ENCODE assay signal across 12 cellular contexts in genomic region chr13:24348797-24349515, GRCh38.
DNase-seq lines count a peak whose midpoint lies in the region; ATAC-seq and TF ChIP-seq lines count a peak whose summit lies in the region.
"Had no signal": no experiment of that assay in that cellular context is flagged by ENCODE, and none has a peak within 500 bp of the region (broad histone marks: within the 10 kb centered on the region; RNA-seq: fewer than 3 reads in every experiment).

No MANE protein-coding gene starts in this region.

- H3K36me3 ChIP-seq in duodenal mucosa (ENCODE audit: control insufficient read depth in 1 of 2, insufficient read depth in 2 of 2, low read length in 2 of 2), result no peaks in the 10 kb centered on the region
- no peaks in the 10 kb centered on the region for H3K36me3 ChIP-seq in mucosa of rectum (ENCODE audit: control insufficient read depth in 2 of 2, insufficient read depth in 2 of 2, low read length in 2 of 2)

- H3K4me3 ChIP-seq in duodenal mucosa (ENCODE audit: low read depth in 1 of 2, low read length in 2 of 2), result peak overlapping the region; percentile 22 to 40
- peak overlapping the region; percentile 55 to 66 for H3K4me3 ChIP-seq in mucosa of rectum (ENCODE audit: low read length in 2 of 2)

- peaks cover 11 to 21% of the 10 kb centered on the region in 2 donors for H3K4me1 ChIP-seq in duodenal mucosa (ENCODE audit: control insufficient read depth in 1 of 2, insufficient read depth in 2 of 2, low read length in 2 of 2)
- peaks cover 34 to 38% of the 10 kb centered on the region in 2 donors for H3K4me1 ChIP-seq in mucosa of rectum (ENCODE audit: control insufficient read depth in 2 of 2, insufficient read depth in 2 of 2, low read length in 2 of 2)

- ATAC-seq in GM19324 (IDR thresholded peaks at IDR 0.05; ENCODE audit: low FRiP score, unreplicated experiment) (no peak), GM21717 (IDR thresholded peaks at IDR 0.05; ENCODE audit: unreplicated experiment) (no peak)

- CTCF ChIA-PET in HEK293T (lab: Yijun Ruan, JAX), result no interaction called here

- H3K27me3 ChIP-seq in duodenal mucosa (ENCODE audit: control insufficient read depth in 1 of 2, insufficient read depth in 2 of 2, low read length in 2 of 2) (no peaks in the 10 kb centered on the region), mucosa of rectum (ENCODE audit: control insufficient read depth in 2 of 2, insufficient read depth in 2 of 2, low read length in 2 of 2) (no peaks in the 10 kb centered on the region)

- peak overlapping the region; percentile 93 for H3K27ac ChIP-seq in duodenal mucosa (ENCODE audit: low read depth, low read length)
- H3K27ac ChIP-seq in mucosa of rectum (ENCODE audit: low read depth in 2 of 2, low read length in 2 of 2), result peak overlapping the region; percentile 99 to 100

- DNase-seq in DMS153 (lab: John Stamatoyannopoulos, UW) (peak; percentile 96), NCI-H2029 treated with DMSO at 0.1 percent for 48 hours (lab: John Stamatoyannopoulos, UW) (peak; percentile 57), DMS114 treated with DMSO at 0.1 percent for 48 hours (lab: John Stamatoyannopoulos, UW; ENCODE audit: unreplicated experiment) (no peak), HEK293T (ENCODE audit: extremely low spot score) (no peak)
- DNase-seq: activated CD4-positive, alpha-beta T cell treated with anti-CD3 and anti-CD28 coated beads for 1 hour; activated T-cell treated with anti-CD3 and anti-CD28 coated beads, Interleukin-2, amount 50 U/mL, for 48 hours; NCI-H1436; stimulated activated CD4-positive, alpha-beta T cell treated with anti-CD3 and anti-CD28 coated beads, Interleukin-2, amount 100 ng/mL, for 48 hours had no signal

- POLR2A ChIA-PET in HEK293T (lab: Yijun Ruan, JAX), result no interaction called here

- H3K9me3 ChIP-seq in duodenal mucosa (ENCODE audit: control insufficient read depth in 1 of 2, low read length in 2 of 2) (no peaks in the 10 kb centered on the region), mucosa of rectum (ENCODE audit: control insufficient read depth in 2 of 2, low read length in 2 of 2) (no peaks in the 10 kb centered on the region)

- H3K9ac ChIP-seq in duodenal mucosa (ENCODE audit: low read depth in 1 of 2, low read length in 2 of 2) (peak overlapping the region; percentile 41 to 60), mucosa of rectum (ENCODE audit: low read depth in 1 of 2, low read length in 2 of 2) (peak overlapping the region; percentile 74 to 86)

TF ChIP-seq in HEK293T, 16 proteins besides CTCF, POLR2A, EP300 and RAD21:
- no peak for TF ChIP-seq HDGF (IDR thresholded peaks at IDR 0.05; ENCODE audit: borderline replicate concordance)
- TF ChIP-seq ZNF384 (IDR thresholded peaks at IDR 0.05), result no peak
- TF ChIP-seq NFRKB (IDR thresholded peaks at IDR 0.05), result no peak
- TF ChIP-seq L3MBTL2 (conservative IDR thresholded peaks at IDR 0.05), result no peak
- TF ChIP-seq ELF4 (IDR thresholded peaks at IDR 0.05), result no peak
- no peak for TF ChIP-seq TARDBP (IDR thresholded peaks at IDR 0.05)
- TF ChIP-seq CTBP1 (IDR thresholded peaks at IDR 0.05; ENCODE audit: borderline replicate concordance), result no peak
- TF ChIP-seq ARNT (IDR thresholded peaks at IDR 0.05), result no peak
- TF ChIP-seq LEF1 (IDR thresholded peaks at IDR 0.05; ENCODE audit: borderline replicate concordance), result no peak
- TF ChIP-seq SUZ12 (IDR thresholded peaks at IDR 0.05), result no peak
- TF ChIP-seq FOXA1 (IDR thresholded peaks at IDR 0.05), result no peak
TF ChIP-seq in HEK293T: peak in this region for 0.

Comparison
In these comparisons a context has a peak if more than half of its experiments do, and no peak if none do; other contexts are left out.
1. DNase-seq: peak in DMS153 (single experiment) and NCI-H2029 treated with DMSO at 0.1 percent for 48 hours (single experiment); none in DMS114 treated with DMSO at 0.1 percent for 48 hours (single experiment) and HEK293T (single experiment).